9 cellular contexts compared by ENCODE assay signal in the genomic region with DNA sequence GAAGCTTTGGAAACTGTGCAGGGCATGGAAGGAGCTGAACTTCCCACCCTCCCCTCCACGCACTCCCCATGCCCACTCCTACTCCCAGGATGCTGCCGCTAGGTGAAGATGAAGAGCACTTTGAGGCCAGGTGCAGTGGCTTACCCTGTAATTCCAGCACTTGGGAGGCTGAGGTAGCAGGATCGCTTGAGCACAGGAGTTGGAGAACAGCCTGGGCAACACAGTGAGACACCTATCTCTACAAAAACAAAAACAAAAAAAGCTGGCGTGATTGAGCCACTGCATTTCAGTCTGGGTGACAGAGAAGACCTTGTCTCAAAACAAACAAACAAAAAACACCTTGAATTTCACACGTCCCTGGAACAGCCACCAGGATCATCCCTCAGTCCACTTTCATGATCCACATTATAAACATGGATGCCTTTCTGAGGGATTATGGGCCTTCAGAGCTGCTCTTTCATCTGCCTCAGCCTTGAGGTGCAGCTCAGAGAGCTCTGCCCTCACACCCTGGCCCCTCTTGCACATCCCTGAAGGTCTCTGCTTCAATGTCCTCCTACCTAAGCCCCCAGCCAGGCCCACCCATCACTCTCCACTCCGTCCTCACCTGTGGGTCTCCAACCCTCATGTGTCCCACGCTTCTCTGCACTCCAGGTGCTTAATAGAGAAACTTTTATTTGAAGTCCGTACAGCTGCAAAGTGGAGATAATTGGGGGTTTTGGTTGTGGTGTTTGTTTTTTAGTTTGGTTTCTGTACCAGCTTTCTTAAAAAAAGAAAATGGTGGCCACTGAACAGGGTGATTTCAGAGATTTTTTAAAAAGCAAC. TPM values are rescaled to one million over a fixed set of nuclear protein-coding genes. Genes with fewer than 3 reads are reported as not detected.
A peak's percentile ranks its signal among the peaks of the same experiment; 100 is the strongest.
DNase-seq lines count a peak whose midpoint lies in the region; ATAC-seq and TF ChIP-seq lines count a peak whose summit lies in the region.
"Had no signal": no experiment of that assay in that cellular context is flagged by ENCODE, and none has a peak within 500 bp of the region (broad histone marks: within the 10 kb centered on the region; RNA-seq: fewer than 3 reads in every experiment).

No MANE protein-coding gene starts in this region.

- WGBS in suprapubic skin, result 94% methylated on average over 8 of the region's 8 CpGs

- H3K27me3 Mint-ChIP-seq in activated T-cell treated with anti-CD3 and anti-CD28 coated beads, Interleukin-2, amount 50 U/mL, for 72 hours (ENCODE audit: low read depth), result no peaks in the 10 kb centered on the region
- no peaks in the 10 kb centered on the region for H3K27me3 Mint-ChIP-seq in effector memory CD8-positive, alpha-beta T cell

- CTCF ChIA-PET in PC-3 (lab: Charles Lee), result no interaction called here

- peak overlapping the region; percentile 67 to 78 for H3K4me3 Mint-ChIP-seq in activated T-cell treated with anti-CD3 and anti-CD28 coated beads, Interleukin-2, amount 50 U/mL, for 72 hours
- H3K4me3 Mint-ChIP-seq in effector memory CD8-positive, alpha-beta T cell, result peak overlapping the region; percentile 77 to 87

- peak overlapping the region; percentile 39 for H2AFZ ChIP-seq in PC-3 (ENCODE audit: low read length)

- H3K9ac ChIP-seq in PC-3 (ENCODE audit: low read length), result no peak overlapping the region

- intact Hi-C loops in PC-3 (cut with micrococcal nuclease), result loop anchor here (1.0 kb wide), 1 partner anchor 27 kb away; a partner anchor contains a TSS

- H3F3A ChIP-seq in PC-3 (ENCODE audit: low read length, unreplicated experiment), result no peaks in the 10 kb centered on the region

- H3K4me1 ChIP-seq in PC-3 (ENCODE audit: insufficient read depth, low read length) (peaks cover 18% of the 10 kb centered on the region), suprapubic skin (peaks cover 44% of the 10 kb centered on the region)

- no peak for ATAC-seq in activated T-cell treated with anti-CD3 and anti-CD28 coated beads, Interleukin-2, amount 50 U/mL, for 72 hours (replicated peaks in 1 of 2)
- no peak for ATAC-seq in PC-3
- ATAC-seq in effector memory CD8-positive, alpha-beta T cell (replicated peaks), result no peak
- ATAC-seq: left ventricle myocardium superior had no signal

- no peaks in the 10 kb centered on the region for H3K79me2 ChIP-seq in PC-3 (ENCODE audit: low read length)

- H3K27me3 ChIP-seq in PC-3 (ENCODE audit: low read length), result no peaks in the 10 kb centered on the region
- H3K27me3 ChIP-seq in suprapubic skin, result no peaks in the 10 kb centered on the region

- BruUV-seq in PC-3 (replicated peaks; lab: Mats Ljungman, UMichigan), result no TSS peak

- H3K9me3 ChIP-seq in PC-3 (ENCODE audit: low read length) (no peaks in the 10 kb centered on the region), suprapubic skin (no peaks in the 10 kb centered on the region)

- no peak for TF ChIP-seq CTCF in PC-3 (conservative IDR thresholded peaks at IDR 0.05; ENCODE audit: low read depth, low read length)
- TF ChIP-seq CTCF in suprapubic skin (IDR thresholded peaks at IDR 0.05), result no peak
- no peak for TF ChIP-seq CTCF in GM10266 (IDR thresholded peaks at IDR 0.05; ENCODE audit: control insufficient read depth, insufficient read depth, low read depth, missing control alignments)

- POLR2A ChIA-PET in PC-3 (lab: Charles Lee; ENCODE audit: unreplicated experiment), result no interaction called here

- H3K9me2 ChIP-seq in PC-3 (replicated peaks; ENCODE audit: low read length), result no peaks in the 10 kb centered on the region

- H3K36me3 ChIP-seq in PC-3 (ENCODE audit: low read depth, low read length), result no peaks in the 10 kb centered on the region
- no peaks in the 10 kb centered on the region for H3K36me3 ChIP-seq in suprapubic skin

- DNase-seq in activated T-cell treated with anti-CD3 and anti-CD28 coated beads, Interleukin-2, amount 50 U/mL, for 72 hours, result no peak
- no peak for DNase-seq in activated T-cell treated with anti-CD3 and anti-CD28 coated beads for 4 hours
- DNase-seq in PC-3, result peak; percentile 23
- DNase-seq in effector memory CD8-positive, alpha-beta T cell, result no peak
- no peak for DNase-seq in suprapubic skin (ENCODE audit: low spot score in 2 of 2)
- DNase-seq in activated gamma-delta T cell (lab: John Stamatoyannopoulos, UW), result no peak
- DNase-seq in GM10266 (ENCODE audit: extremely low spot score), result no peak
- no peak for DNase-seq in erythroblast (lab: John Stamatoyannopoulos, UW)
- DNase-seq: left ventricle myocardium superior had no signal

- H3K4me1 Mint-ChIP-seq in activated T-cell treated with anti-CD3 and anti-CD28 coated beads, Interleukin-2, amount 50 U/mL, for 72 hours (ENCODE audit: low read depth), result peaks cover 46% of the 10 kb centered on the region
- peaks cover 47 to 49% of the 10 kb centered on the region in 2 donors for H3K4me1 Mint-ChIP-seq in effector memory CD8-positive, alpha-beta T cell (ENCODE audit: low read depth in 2 of 2)

- TF ChIP-seq POLR2A in suprapubic skin (IDR thresholded peaks at IDR 0.05) (no peak), erythroblast (IDR thresholded peaks at IDR 0.05; ENCODE audit: low read length) (no peak)

- no peaks in the 10 kb centered on the region for H3K9me3 Mint-ChIP-seq in activated T-cell treated with anti-CD3 and anti-CD28 coated beads, Interleukin-2, amount 50 U/mL, for 72 hours
- no peaks in the 10 kb centered on the region for H3K9me3 Mint-ChIP-seq in effector memory CD8-positive, alpha-beta T cell

- peak overlapping the region; percentile 84 for H3K27ac Mint-ChIP-seq in activated T-cell treated with anti-CD3 and anti-CD28 coated beads, Interleukin-2, amount 50 U/mL, for 72 hours
- H3K27ac Mint-ChIP-seq in effector memory CD8-positive, alpha-beta T cell, result peak overlapping the region; percentile 91 to 99

- TF ChIP-seq EP300 in suprapubic skin (IDR thresholded peaks at IDR 0.05), result no peak

- H4K20me1 ChIP-seq in PC-3 (ENCODE audit: low read length), result no peaks in the 10 kb centered on the region

- H3K4me3 ChIP-seq in PC-3 (ENCODE audit: low read length) (no peak overlapping the region), suprapubic skin (no peak overlapping the region)

- H3K27ac ChIP-seq in PC-3 (ENCODE audit: low read length), result no peak overlapping the region
- H3K27ac ChIP-seq in suprapubic skin, result peak overlapping the region; percentile 85

- H3K4me2 ChIP-seq in PC-3 (ENCODE audit: low read length), result no peak overlapping the region

- no peaks in the 10 kb centered on the region for H3K36me3 Mint-ChIP-seq in activated T-cell treated with anti-CD3 and anti-CD28 coated beads, Interleukin-2, amount 50 U/mL, for 72 hours (ENCODE audit: insufficient read depth in 2 of 2)
- H3K36me3 Mint-ChIP-seq in effector memory CD8-positive, alpha-beta T cell (ENCODE audit: insufficient read depth), result peaks cover 7% of the 10 kb centered on the region

RNA-seq across cellular contexts. Expression of a gene that starts 25.8 kb away (rescaled TPM):
- 100 to 1,000 TPM in 1 of 2 donors, 10 to 100 TPM in 1; 91.4 to 119 TPM for total RNA-seq in activated T-cell treated with anti-CD3 and anti-CD28 coated beads, Interleukin-2, amount 50 U/mL, for 72 hours
- total RNA-seq in PC-3 (2014; rRNA removed) (585 and 641 TPM in 2 replicates), suprapubic skin (10 to 100 TPM; 63.8 to 92.5 (median 86.4) TPM)

RNA-seq across cellular contexts. Expression of a gene that starts 26.9 kb away (rescaled TPM):
- 10 to 100 TPM in 1 of 2 donors, 1 to 10 TPM in 1; 8.3 to 13.2 TPM for total RNA-seq in activated T-cell treated with anti-CD3 and anti-CD28 coated beads, Interleukin-2, amount 50 U/mL, for 72 hours
- total RNA-seq in PC-3 (2014; rRNA removed), result 18.2 and 18.5 TPM in 2 replicates
- total RNA-seq in suprapubic skin, result 100 to 1,000 TPM in 1 of 4 donors, 10 to 100 TPM in 3; 76.6 to 148 (median 83.2) TPM
